11 cellular contexts compared by ENCODE assay signal in genomic region chr12:94165152-94165551, GRCh38.
"Had no signal": no experiment of that assay in that cellular context is flagged by ENCODE, and none has a peak within 500 bp of the region (broad histone marks: within the 10 kb centered on the region; RNA-seq: fewer than 3 reads in every experiment).

No MANE protein-coding gene starts in this region.

- H3K27me3 ChIP-seq: adrenal gland, brain microvascular endothelial cell, esophagus muscularis mucosa, left lung, transverse colon had no signal

- H3K36me3 ChIP-seq: adrenal gland, brain microvascular endothelial cell, esophagus muscularis mucosa, transverse colon had no signal

- ATAC-seq: left lung, right cardiac atrium had no signal

- DNase-seq: activated naive CD4-positive, alpha-beta T cell treated with anti-CD3 and anti-CD28 coated beads, Interleukin-2, amount 50 U/mL, for 16 hours; activated T-cell treated with anti-CD3 and anti-CD28 coated beads for 4 hours; adrenal gland; brain microvascular endothelial cell; glutamatergic neuron; left lung; right cardiac atrium; stimulated activated naive CD4-positive, alpha-beta T cell; substantia nigra; transverse colon had no signal

- H3K9me3 ChIP-seq: adrenal gland, esophagus muscularis mucosa, left lung, transverse colon had no signal

- H3K4me3 ChIP-seq: adrenal gland, esophagus muscularis mucosa, left lung, transverse colon had no signal

- H3K27ac ChIP-seq: brain microvascular endothelial cell, esophagus muscularis mucosa, transverse colon had no signal

- H3K4me1 ChIP-seq: esophagus muscularis mucosa, transverse colon had no signal
